Comparison of ENCODE assay signal across 12 cellular contexts in the genomic region with DNA sequence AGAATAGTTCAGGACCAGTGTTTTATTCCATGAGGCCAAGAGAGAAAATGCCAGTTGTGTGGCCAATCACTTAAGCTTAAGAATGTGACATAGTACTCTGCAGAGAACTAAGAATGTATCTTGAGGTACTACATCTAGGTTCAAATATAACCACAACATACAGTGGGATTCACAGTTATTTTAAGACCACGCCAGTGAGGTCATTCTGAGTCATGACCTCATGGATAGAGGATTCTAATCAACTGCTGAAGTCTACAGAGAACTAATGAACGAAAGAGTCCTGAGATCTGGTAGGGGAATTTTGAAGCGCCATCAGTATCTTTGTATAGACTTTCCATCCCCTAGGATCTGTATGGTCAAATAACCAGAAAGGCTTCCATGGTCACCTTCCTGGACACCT.
"Had no signal": no experiment of that assay in that cellular context is flagged by ENCODE, and none has a peak within 500 bp of the region (broad histone marks: within the 10 kb centered on the region; RNA-seq: fewer than 3 reads in every experiment).

No MANE protein-coding gene starts in this region.

- H3K36me3 ChIP-seq: heart left ventricle, left lung had no signal

- H3K4me3 ChIP-seq: heart left ventricle, left lung had no signal

- H3K4me1 ChIP-seq: left lung had no signal

- H3K9me3 ChIP-seq: heart left ventricle, left lung had no signal

- H3K27ac ChIP-seq: heart left ventricle, left lung had no signal

- H3K27me3 ChIP-seq: heart left ventricle, left lung had no signal

- ATAC-seq: activated CD4-positive, CD25-positive, alpha-beta regulatory T cell treated with anti-CD3 and anti-CD28 coated beads, Interleukin-2, amount 50 U/mL, for 24 hours; heart left ventricle; left lung had no signal

- DNase-seq: activated gamma-delta T cell treated with Interleukin-2 at 50 U/mL for 16 hours; activated naive CD8-positive, alpha-beta T cell treated with anti-CD3 and anti-CD28 coated beads for 36 hours; activated T-cell treated with anti-CD3 and anti-CD28 coated beads, Interleukin-2, amount 50 U/mL, for 48 hours; anterior cingulate cortex; foreskin melanocyte; heart left ventricle; left lung; nephron progenitor cell; stimulated activated CD4-positive, alpha-beta T cell treated with anti-CD3 and anti-CD28 coated beads, Interleukin-2, amount 100 ng/mL, for 48 hours; stimulated activated naive CD4-positive, alpha-beta T cell treated with Interleukin-2 at 50 U/mL for 16 hours; trophoblast cell had no signal
